ENCODE assay signal across 9 cellular contexts in genomic region chr2:32135409-32135808, GRCh38. TPM values are rescaled to one million over a fixed set of nuclear protein-coding genes. Genes with fewer than 3 reads are reported as not detected.
DNase-seq lines count a peak whose midpoint lies in the region; ATAC-seq and TF ChIP-seq lines count a peak whose summit lies in the region.
"Had no signal": no experiment of that assay in that cellular context is flagged by ENCODE, and none has a peak within 500 bp of the region (broad histone marks: within the 10 kb centered on the region; RNA-seq: fewer than 3 reads in every experiment).

No MANE protein-coding gene starts in this region.

- H3K4ac ChIP-seq in IMR-90 (ENCODE audit: low read depth, low read length) = no peak overlapping the region

- H3K9me3 ChIP-seq in IMR-90 (ENCODE audit: control insufficient read depth, insufficient read depth, low read length) = no peaks in the 10 kb centered on the region
- no peaks in the 10 kb centered on the region for H3K9me3 ChIP-seq in adipocyte (ENCODE audit: control insufficient read depth, low read length)
- H3K9me3 ChIP-seq in testis = no peaks in the 10 kb centered on the region
- H3K9me3 ChIP-seq: BLaER1 had no signal

- H3K56ac ChIP-seq in IMR-90 (ENCODE audit: extremely low read depth, insufficient read depth, low read length) = no peak overlapping the region

- no peaks in the 10 kb centered on the region for H4K20me1 ChIP-seq in IMR-90 (ENCODE audit: insufficient read depth, low read length)
- H4K20me1 ChIP-seq: BLaER1 had no signal

- no peak overlapping the region for H3K4me2 ChIP-seq in IMR-90 (ENCODE audit: low read depth, low read length)
- H3K4me2 ChIP-seq: BLaER1 had no signal

- no peak overlapping the region for H3K14ac ChIP-seq in IMR-90 (replicated peaks; ENCODE audit: low read depth, low read length)

- POLR2A ChIA-PET in IMR-90 (lab: Charles Lee; ENCODE audit: unreplicated experiment) = no interaction called here

- intact Hi-C loops in IMR-90 (cut with micrococcal nuclease) (loop anchor here (10.0 kb wide), 1 partner anchor 451 kb away; no protein-coding TSS in a partner anchor), left colon (cut with DNase I, micrococcal nuclease) (no loop called here), testis (cut with DNase I; ENCODE audit: low total_unique reads) (no loop called here)

- H3K4me1 ChIP-seq in IMR-90 (ENCODE audit: control insufficient read depth, insufficient read depth, low read length) = peaks cover 2% of the 10 kb centered on the region; the same call in 1 of the 2 replicates
- peaks cover 14% of the 10 kb centered on the region for H3K4me1 ChIP-seq in adipocyte (ENCODE audit: control insufficient read depth, insufficient read depth, low read length)
- no peaks in the 10 kb centered on the region for H3K4me1 ChIP-seq in testis
- H3K4me1 ChIP-seq: BLaER1 had no signal

- CTCF ChIA-PET in IMR-90 (lab: Yijun Ruan, JAX) = interaction anchor here (0.6 kb wide), 1 partner anchor 70 kb away, joined by 3 read pairs; no protein-coding TSS in a partner anchor

- peak overlapping the region; percentile 38 for H2BK5ac ChIP-seq in IMR-90 (ENCODE audit: low read depth, low read length, poor library complexity, severe bottlenecking)

- ATAC-seq in IMR-90 (ENCODE audit: low read depth) (peak; percentile 91), left colon (peak; percentile 98), GM21360 (IDR thresholded peaks at IDR 0.05; ENCODE audit: unreplicated experiment) (no peak), GM18520 (IDR thresholded peaks at IDR 0.05; ENCODE audit: unreplicated experiment) (no peak)

- H3K36me3 ChIP-seq in IMR-90 (ENCODE audit: control insufficient read depth, insufficient read depth, low read length) (no peaks in the 10 kb centered on the region), adipocyte (ENCODE audit: control insufficient read depth, insufficient read depth, low read length, severe bottlenecking) (peaks cover 15% of the 10 kb centered on the region), testis (ENCODE audit: low read depth, missing control alignments) (no peaks in the 10 kb centered on the region)

- no peak overlapping the region for H2BK120ac ChIP-seq in IMR-90 (ENCODE audit: low read depth, low read length)

- H3K27ac ChIP-seq in IMR-90 (ENCODE audit: insufficient read depth, low read length) = no peak overlapping the region
- no peak overlapping the region for H3K27ac ChIP-seq in testis
- H3K27ac ChIP-seq: BLaER1 had no signal

- H4K8ac ChIP-seq in IMR-90 (ENCODE audit: low read depth in 2 of 2, low read length in 2 of 2) = no peak overlapping the region

- no peak overlapping the region for H2AFZ ChIP-seq in IMR-90 (replicated peaks; ENCODE audit: low read length, poor library complexity)

- H4K91ac ChIP-seq in IMR-90 (ENCODE audit: insufficient read depth, low read depth, low read length) = no peak overlapping the region

- H2BK20ac ChIP-seq in IMR-90 (ENCODE audit: low read depth, low read length) = no peak overlapping the region

- H2AK5ac ChIP-seq in IMR-90 (ENCODE audit: low read depth, low read length) = no peak overlapping the region

- no TSS peak for BruUV-seq in IMR-90 (replicated peaks; lab: Mats Ljungman, UMichigan)

- H2AK9ac ChIP-seq in IMR-90 (replicated peaks; ENCODE audit: low read depth, low read length, poor library complexity) = no peak overlapping the region

- DNase-seq in DMS 273 (lab: John Stamatoyannopoulos, UW; ENCODE audit: unreplicated experiment) = peak; percentile 46
- DNase-seq in DMS 273 treated with DMSO at 0.1 percent for 48 hours (lab: John Stamatoyannopoulos, UW) = no peak
- DNase-seq in IMR-90 = peak; percentile 80
- DNase-seq in adipocyte (ENCODE audit: low read depth) = peak; percentile 77
- DNase-seq in left colon = no peak
- no peak for DNase-seq in testis

- no peak overlapping the region for H3K18ac ChIP-seq in IMR-90 (ENCODE audit: low read depth, low read length)

- no peak overlapping the region for H3K23ac ChIP-seq in IMR-90 (ENCODE audit: low read depth, low read length)

- peaks cover 0 to 4% of the 10 kb centered on the region in 2 experiments; a peak in 1 of 4 replicates for H3K79me1 ChIP-seq in IMR-90 (ENCODE audit: low read depth in 1 of 2, low read length in 2 of 2)

- H3K9me1 ChIP-seq in IMR-90 (ENCODE audit: insufficient read depth, low read length) = no peaks in the 10 kb centered on the region

- no peak overlapping the region for H3K9ac ChIP-seq in IMR-90 (ENCODE audit: low read depth, low read length)
- no peak overlapping the region for H3K9ac ChIP-seq in adipocyte (ENCODE audit: low read length)
- H3K9ac ChIP-seq: BLaER1 had no signal

- no peak overlapping the region for H4K5ac ChIP-seq in IMR-90 (ENCODE audit: low read depth, low read length)

- peak; percentile 47 for TF ChIP-seq CTCF in IMR-90 (conservative IDR thresholded peaks at IDR 0.05; ENCODE audit: low read depth, low read length)
- peak in 1 of 3 experiments; percentile 21 for TF ChIP-seq CTCF in testis (IDR thresholded peaks at IDR 0.05)

- in situ Hi-C loops in IMR-90 (cut with MboI; ENCODE audit: low sequenced_read_pairs) = no loop called here

- H3K27me3 ChIP-seq in IMR-90 (ENCODE audit: control insufficient read depth, insufficient read depth, low read length) = no peaks in the 10 kb centered on the region
- no peaks in the 10 kb centered on the region for H3K27me3 ChIP-seq in adipocyte (replicated peaks; ENCODE audit: control insufficient read depth, insufficient read depth, low read length)
- H3K27me3 ChIP-seq in testis = no peaks in the 10 kb centered on the region
- H3K27me3 ChIP-seq: BLaER1 had no signal

- WGBS in IMR-90 (ENCODE audit: extremely low coverage in 2 of 2, insufficient read length in 1 of 2), 2 experiments = no CpG with 5 or more reads among the region's 8 CpGs
- 85 to 89% methylated on average over 8 of the region's 8 CpGs for WGBS in testis, 2 donors

- H3K4me3 ChIP-seq in IMR-90 (ENCODE audit: insufficient read depth, low read depth, low read length) (no peak overlapping the region), adipocyte (ENCODE audit: low read length) (no peak overlapping the region), testis (no peak overlapping the region)
- H3K4me3 ChIP-seq: BLaER1 had no signal

- H2BK15ac ChIP-seq in IMR-90 (ENCODE audit: low read depth, low read length) = no peak overlapping the region

- no peak for TF ChIP-seq POLR2A in IMR-90 (IDR thresholded peaks at IDR 0.05; ENCODE audit: low read depth, low read length)
- TF ChIP-seq POLR2A in testis (IDR thresholded peaks at IDR 0.05) = no peak

- dilution Hi-C loops in IMR-90 (cut with HindIII; ENCODE audit: low sequenced_read_pairs, unreplicated experiment) = no loop called here

- no peak for TF ChIP-seq RAD21 in IMR-90 (IDR thresholded peaks at IDR 0.05; ENCODE audit: low read length)

TF ChIP-seq in IMR-90, 13 proteins besides CTCF, POLR2A, EP300 and RAD21:
- TF ChIP-seq, protein P1, sequence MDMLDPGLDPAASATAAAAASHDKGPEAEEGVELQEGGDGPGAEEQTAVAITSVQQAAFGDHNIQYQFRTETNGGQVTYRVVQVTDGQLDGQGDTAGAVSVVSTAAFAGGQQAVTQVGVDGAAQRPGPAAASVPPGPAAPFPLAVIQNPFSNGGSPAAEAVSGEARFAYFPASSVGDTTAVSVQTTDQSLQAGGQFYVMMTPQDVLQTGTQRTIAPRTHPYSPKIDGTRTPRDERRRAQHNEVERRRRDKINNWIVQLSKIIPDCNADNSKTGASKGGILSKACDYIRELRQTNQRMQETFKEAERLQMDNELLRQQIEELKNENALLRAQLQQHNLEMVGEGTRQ (IDR thresholded peaks at IDR 0.05; ENCODE audit: low read depth, low read length) = no peak
- TF ChIP-seq RCOR1 (IDR thresholded peaks at IDR 0.05; ENCODE audit: insufficient replicate concordance, low read length) = no peak
- TF ChIP-seq CHD1 (IDR thresholded peaks at IDR 0.05; ENCODE audit: low read depth, low read length) = no peak
- TF ChIP-seq BHLHE40 (IDR thresholded peaks at IDR 0.05; ENCODE audit: low read depth, low read length) = no peak
- TF ChIP-seq NFE2L2 (IDR thresholded peaks at IDR 0.05; ENCODE audit: low read depth, low read length) = no peak
- peak; percentile 47; the same call in 1 of the 2 replicates for TF ChIP-seq FOS (IDR thresholded peaks at IDR 0.05; ENCODE audit: low read depth, low read length)
- no peak for TF ChIP-seq MXI1 (IDR thresholded peaks at IDR 0.05; ENCODE audit: borderline replicate concordance, low read depth, low read length)
- no peak for TF ChIP-seq CEBPB (IDR thresholded peaks at IDR 0.05; ENCODE audit: low read depth, low read length)
- no peak for TF ChIP-seq RFX5 (IDR thresholded peaks at IDR 0.05; ENCODE audit: low read depth, low read length)
- TF ChIP-seq MAFK (IDR thresholded peaks at IDR 0.05; ENCODE audit: low read depth, low read length) = no peak
- TF ChIP-seq MAZ (IDR thresholded peaks at IDR 0.05; ENCODE audit: borderline replicate concordance, low read depth, low read length) = no peak
- TF ChIP-seq ELK1 (IDR thresholded peaks at IDR 0.05; ENCODE audit: borderline replicate concordance, low read depth, low read length) = no peak
- TF ChIP-seq SMC3 (IDR thresholded peaks at IDR 0.05; ENCODE audit: low read depth, low read length) = peak; percentile 32; the same call in 1 of the 2 replicates

RNA-seq across cellular contexts. Expression of gene SLC30A6, which starts 30.3 kb away (rescaled TPM):
- total RNA-seq in IMR-90 (2012; rRNA removed) (23.8 and 33.1 TPM in 2 replicates), left colon (10 to 100 TPM; 18.4 to 20.8 TPM), testis (10 to 100 TPM; 19.1 to 23.1 TPM)
- polyA plus RNA-seq in IMR-90 (2012; rRNA removed) (8.2 and 9.8 TPM in 2 replicates), testis (ENCODE audit: insufficient read depth, low read depth, low replicate concordance) (11.8 TPM)
- 2.1 and 3.2 TPM in 2 replicates for polyA plus RNA-seq in IMR-90 (2012; cell fraction: cytosol; rRNA removed)
- 1.5 and 8.6 TPM in 2 replicates for polyA plus RNA-seq in IMR-90 (2012; cell fraction: nucleus; rRNA removed; ENCODE audit: low replicate concordance)

Comparison
In these comparisons a context has a peak if more than half of its experiments do, and no peak if none do; other contexts are left out.
1. DNase-seq: peak in DMS 273 (single experiment), IMR-90 (single experiment) and adipocyte (single experiment); none in DMS 273 treated with DMSO at 0.1 percent for 48 hours (single experiment), left colon (0 of 2) and testis (single experiment).
2. ATAC-seq: peak in IMR-90 (single experiment) and left colon (single experiment); none in GM21360 (single experiment) and GM18520 (single experiment).